Comparison of ENCODE assay signal across 9 cellular contexts in the genomic region with DNA sequence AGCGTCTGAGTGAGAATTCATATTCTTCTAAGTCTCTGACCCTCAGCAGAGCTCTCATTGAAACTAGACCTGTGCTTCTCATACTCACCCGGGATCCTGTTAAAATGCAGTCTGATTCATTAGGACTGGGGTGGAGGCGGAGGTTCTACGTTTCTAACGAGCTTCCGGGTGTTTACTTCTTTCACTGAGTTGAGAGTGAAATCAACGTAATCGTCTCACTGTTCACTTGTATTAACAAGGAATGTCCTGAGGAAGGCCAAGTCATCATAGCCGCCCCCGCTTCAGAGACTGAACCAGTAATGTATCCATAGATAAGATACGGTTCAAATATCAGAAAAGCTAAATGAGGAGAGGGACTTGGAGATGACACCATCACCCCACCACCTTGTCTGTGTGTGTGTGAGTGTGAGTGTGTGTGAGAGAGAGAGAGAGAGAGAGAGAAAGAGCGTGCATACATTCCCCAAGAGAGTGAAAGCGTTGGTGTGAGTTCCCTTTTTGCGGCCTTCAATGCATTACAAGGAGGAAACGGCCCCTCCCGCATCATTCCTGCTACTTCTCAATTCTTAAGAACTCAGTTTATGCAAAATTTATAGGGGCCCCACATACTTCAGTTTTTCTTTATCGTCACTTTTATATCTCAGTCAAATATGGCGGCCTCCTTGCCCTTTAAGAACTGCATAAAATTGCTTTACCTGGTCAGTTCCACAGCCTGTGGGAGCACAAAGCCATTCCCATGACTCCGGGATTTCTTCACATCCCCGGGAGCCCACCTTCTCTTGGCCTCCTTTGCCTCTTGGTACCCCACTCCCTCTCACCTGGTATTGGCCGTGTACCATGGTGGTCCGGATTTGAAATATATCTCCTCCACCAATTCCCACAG. TPM values are rescaled to one million over a fixed set of nuclear protein-coding genes. Genes with fewer than 3 reads are reported as not detected.
DNase-seq lines count a peak whose midpoint lies in the region; ATAC-seq, FAIRE-seq and TF ChIP-seq lines count a peak whose summit lies in the region.
"Had no signal": no experiment of that assay in that cellular context is flagged by ENCODE, and none has a peak within 500 bp of the region (broad histone marks: within the 10 kb centered on the region; RNA-seq: fewer than 3 reads in every experiment).

No MANE protein-coding gene starts in this region.

- TF ChIP-seq POLR2A in GM12891 (IDR thresholded peaks at IDR 0.05; ENCODE audit: low read depth, low read length): peak; percentile 82

- peaks cover 19% of the 10 kb centered on the region for H3K4me1 Mint-ChIP-seq in activated naive CD8-positive, alpha-beta T cell treated with anti-CD3 and anti-CD28 coated beads for 36 hours

- TF ChIP-seq CTCF in OCI-LY7 (conservative IDR thresholded peaks at IDR 0.05; ENCODE audit: low read length): no peak

- peaks cover 38% of the 10 kb centered on the region for H3K36me3 ChIP-seq in OCI-LY7 (ENCODE audit: insufficient read depth, low read length)

- ATAC-seq in HG02642 (IDR thresholded peaks at IDR 0.05; ENCODE audit: poor library complexity, unreplicated experiment): peak; percentile 92

- no peaks in the 10 kb centered on the region for H3K9me3 ChIP-seq in OCI-LY7 (ENCODE audit: low read length)

- peaks cover 21% of the 10 kb centered on the region for H3K4me1 ChIP-seq in OCI-LY7 (ENCODE audit: insufficient read depth, low read length, poor library complexity, severe bottlenecking)
- H3K4me1 ChIP-seq: parathyroid adenoma had no signal

- H3K27me3 Mint-ChIP-seq in activated naive CD8-positive, alpha-beta T cell treated with anti-CD3 and anti-CD28 coated beads for 36 hours: no peaks in the 10 kb centered on the region

- peak overlapping the region; percentile 77 for H3K4me3 Mint-ChIP-seq in activated naive CD8-positive, alpha-beta T cell treated with anti-CD3 and anti-CD28 coated beads for 36 hours

- peak overlapping the region; percentile 73 for H3K27ac ChIP-seq in OCI-LY7 (ENCODE audit: low read depth, low read length, poor library complexity, severe bottlenecking)
- H3K27ac ChIP-seq: parathyroid adenoma had no signal

- peak overlapping the region; percentile 57 for H3K4me3 ChIP-seq in OCI-LY7 (ENCODE audit: low read depth, low read length, poor library complexity, severe bottlenecking)

- CTCF ChIA-PET in OCI-LY7 (lab: Charles Lee; ENCODE audit: unreplicated experiment): no interaction called here

- no peaks in the 10 kb centered on the region for H4K20me1 ChIP-seq in OCI-LY7 (ENCODE audit: insufficient read depth, low read length)

- peak overlapping the region; percentile 94 for H3K27ac Mint-ChIP-seq in activated naive CD8-positive, alpha-beta T cell treated with anti-CD3 and anti-CD28 coated beads for 36 hours

- H3K4me2 ChIP-seq in OCI-LY7 (ENCODE audit: low read length): peak overlapping the region; percentile 62

- FAIRE-seq in GM12891 (lab: Jason Lieb, UNC): peak; percentile 80

- POLR2A ChIA-PET in OCI-LY7 (lab: Charles Lee): interaction anchor here (0.6 to 1.3 kb wide), 4 partner anchors 12 to 213 kb away, joined by 3 to 4 read pairs (median 3); no protein-coding TSS in a partner anchor

- no peak for DNase-seq in GM12891 (ENCODE audit: insufficient read length, low spot score)
- DNase-seq in OCI-LY7 (ENCODE audit: low spot score): peak; percentile 77
- peak; percentile 21 for DNase-seq in activated naive CD8-positive, alpha-beta T cell treated with anti-CD3 and anti-CD28 coated beads for 36 hours
- peak; percentile 75 for DNase-seq in stimulated activated CD4-positive, alpha-beta T cell treated with anti-CD3 and anti-CD28 coated beads, Interleukin-15, amount 100 ng/mL, for 24 hours
- no peak for DNase-seq in NCI-H1694 treated with DMSO at 0.1 percent for 48 hours (lab: John Stamatoyannopoulos, UW)
- no peak for DNase-seq in cerebellar cortex (ENCODE audit: low spot score)
- DNase-seq in kidney tubule cell (ENCODE audit: low spot score): no peak

- H3K79me2 ChIP-seq in OCI-LY7 (ENCODE audit: insufficient read depth, low read depth, low read length): no peaks in the 10 kb centered on the region
- H3K79me2 ChIP-seq: parathyroid adenoma had no signal

- no TSS peak for BruUV-seq in OCI-LY7 (replicated peaks; lab: Mats Ljungman, UMichigan)

- peaks cover 2% of the 10 kb centered on the region for H3K36me3 Mint-ChIP-seq in activated naive CD8-positive, alpha-beta T cell treated with anti-CD3 and anti-CD28 coated beads for 36 hours

- H3K9me3 Mint-ChIP-seq in activated naive CD8-positive, alpha-beta T cell treated with anti-CD3 and anti-CD28 coated beads for 36 hours: no peaks in the 10 kb centered on the region

- intact Hi-C loops in OCI-LY7 (cut with micrococcal nuclease; ENCODE audit: unreplicated experiment): no loop called here

- H2AFZ ChIP-seq in OCI-LY7 (ENCODE audit: low read length): peak overlapping the region; percentile 95
- H2AFZ ChIP-seq: parathyroid adenoma had no signal

- no peaks in the 10 kb centered on the region for H3K9me2 ChIP-seq in OCI-LY7 (ENCODE audit: insufficient read depth, low read length)

TF ChIP-seq in GM12891, 5 proteins besides CTCF, POLR2A, EP300 and RAD21:
- TF ChIP-seq PAX5 (IDR thresholded peaks at IDR 0.05; ENCODE audit: insufficient read depth, low read length, severe bottlenecking): no peak
- TF ChIP-seq SPI1 (IDR thresholded peaks at IDR 0.05; ENCODE audit: low read depth, low read length): peak; percentile 92
- peak; percentile 89 for TF ChIP-seq POU2F2 (IDR thresholded peaks at IDR 0.05; ENCODE audit: low read depth, low read length)
- peak; percentile 68; the same call in 1 of the 2 replicates for TF ChIP-seq POLR2AphosphoS5 (IDR thresholded peaks at IDR 0.05; ENCODE audit: low read depth, low read length)
- TF ChIP-seq TAF1 (IDR thresholded peaks at IDR 0.05; ENCODE audit: low read depth, low read length): peak; percentile 76

RNA-seq across cellular contexts. Expression of a gene that starts 19.8 kb away (rescaled TPM):
- 7.0 TPM for polyA plus RNA-seq in GM12891 (2012; ENCODE audit: low read depth, missing spikeins)
- total RNA-seq in OCI-LY7 (2014; rRNA removed; shearing (Covaris generic)): 3.2 and 5.5 TPM in 2 replicates
- 10.4 and 14.2 TPM in 2 replicates for total RNA-seq in OCI-LY7 (2022)
- total RNA-seq in activated naive CD8-positive, alpha-beta T cell treated with anti-CD3 and anti-CD28 coated beads for 36 hours: under 1 TPM; 0.34 to 0.37 TPM

RNA-seq across cellular contexts. Expression of a gene that starts 32.4 kb away (rescaled TPM):
- 88.6 TPM for polyA plus RNA-seq in GM12891 (2012; ENCODE audit: low read depth, missing spikeins)
- total RNA-seq in OCI-LY7 (2014; rRNA removed; shearing (Covaris generic)): 44.0 and 45.5 TPM in 2 replicates
- 72.1 and 74.6 TPM in 2 replicates for total RNA-seq in OCI-LY7 (2022)
- 100 to 1,000 TPM; 101 to 103 TPM for total RNA-seq in activated naive CD8-positive, alpha-beta T cell treated with anti-CD3 and anti-CD28 coated beads for 36 hours

Comparison
In these comparisons a context has a peak if more than half of its experiments do, and no peak if none do; other contexts are left out.
1. DNase-seq: peak in OCI-LY7 (single experiment), activated naive CD8-positive, alpha-beta T cell treated with anti-CD3 and anti-CD28 coated beads for 36 hours (single experiment) and stimulated activated CD4-positive, alpha-beta T cell treated with anti-CD3 and anti-CD28 coated beads, Interleukin-15, amount 100 ng/mL, for 24 hours (single experiment); none in GM12891 (single experiment), NCI-H1694 treated with DMSO at 0.1 percent for 48 hours (single experiment), cerebellar cortex (single experiment) and kidney tubule cell (single experiment).